Comparison of ENCODE assay signal across 15 cellular contexts in genomic region chr20:21053002-21053762, GRCh38. TPM values are rescaled to one million over a fixed set of nuclear protein-coding genes. Genes with fewer than 3 reads are reported as not detected.
A peak's percentile ranks its signal among the peaks of the same experiment; 100 is the strongest.
DNase-seq lines count a peak whose midpoint lies in the region; ATAC-seq and TF ChIP-seq lines count a peak whose summit lies in the region.
"Had no signal": no experiment of that assay in that cellular context is flagged by ENCODE, and none has a peak within 500 bp of the region (broad histone marks: within the 10 kb centered on the region; RNA-seq: fewer than 3 reads in every experiment).

No MANE protein-coding gene starts in this region.

- H3K4me3 Mint-ChIP-seq in Caco-2 (ENCODE audit: unreplicated experiment), result peak overlapping the region; percentile 37
- no peak overlapping the region for H3K4me3 Mint-ChIP-seq in activated T-cell treated with anti-CD3 and anti-CD28 coated beads, Interleukin-2, amount 50 U/mL, for 72 hours
- H3K4me3 Mint-ChIP-seq: activated naive CD8-positive, alpha-beta T cell treated with anti-CD3 and anti-CD28 coated beads, Interleukin-2, amount 50 U/mL, for 24 hours; CD14-positive monocyte; dendritic cell treated with granulocyte-macrophage colony-stimulating factor and Interleukin-4, amounts not matched to agents 40 ng/mL and 50 ng/mL, for 4 days; stimulated activated naive CD8-positive, alpha-beta T cell treated with anti-CD3 and anti-CD28 coated beads, Interleukin-15, Interleukin-2, amounts not matched to agents 100 ng/mL and 50 ng/mL, for 24 hours had no signal

- H3K4me1 Mint-ChIP-seq in Caco-2 (ENCODE audit: low read depth, unreplicated experiment), result peaks cover 22% of the 10 kb centered on the region
- H3K4me1 Mint-ChIP-seq in activated T-cell treated with anti-CD3 and anti-CD28 coated beads, Interleukin-2, amount 50 U/mL, for 72 hours (ENCODE audit: low read depth), result no peaks in the 10 kb centered on the region
- H3K4me1 Mint-ChIP-seq: activated naive CD8-positive, alpha-beta T cell treated with anti-CD3 and anti-CD28 coated beads, Interleukin-2, amount 50 U/mL, for 24 hours had no signal

- CTCF ChIA-PET in Caco-2 (lab: Charles Lee), result interaction anchor here (0.6 to 0.8 kb wide), 2 partner anchors 35 to 131 kb away, joined by 3 read pairs; no protein-coding TSS in a partner anchor

- H3K9me3 Mint-ChIP-seq in Caco-2 (ENCODE audit: unreplicated experiment), result no peaks in the 10 kb centered on the region
- no peaks in the 10 kb centered on the region for H3K9me3 Mint-ChIP-seq in activated T-cell treated with anti-CD3 and anti-CD28 coated beads, Interleukin-2, amount 50 U/mL, for 72 hours
- H3K9me3 Mint-ChIP-seq: activated naive CD8-positive, alpha-beta T cell treated with anti-CD3 and anti-CD28 coated beads, Interleukin-2, amount 50 U/mL, for 24 hours; dendritic cell treated with granulocyte-macrophage colony-stimulating factor and Interleukin-4, amounts not matched to agents 40 ng/mL and 50 ng/mL, for 4 days; stimulated activated naive CD8-positive, alpha-beta T cell treated with anti-CD3 and anti-CD28 coated beads, Interleukin-15, Interleukin-2, amounts not matched to agents 100 ng/mL and 50 ng/mL, for 24 hours had no signal

- H3K36me3 Mint-ChIP-seq in Caco-2 (ENCODE audit: insufficient read depth, unreplicated experiment), result no peaks in the 10 kb centered on the region
- no peaks in the 10 kb centered on the region for H3K36me3 Mint-ChIP-seq in activated T-cell treated with anti-CD3 and anti-CD28 coated beads, Interleukin-2, amount 50 U/mL, for 72 hours (ENCODE audit: insufficient read depth in 2 of 2)
- H3K36me3 Mint-ChIP-seq: CD14-positive monocyte had no signal

- TF ChIP-seq CTCF in Caco-2 (IDR thresholded peaks at IDR 0.05; ENCODE audit: insufficient read depth in 1 of 2, low read depth in 1 of 2, low read length in 1 of 2, severe bottlenecking in 1 of 2, unreplicated experiment in 1 of 2) (no peak), lower leg skin (IDR thresholded peaks at IDR 0.05) (no peak)

- ATAC-seq in activated T-cell treated with anti-CD3 and anti-CD28 coated beads, Interleukin-2, amount 50 U/mL, for 72 hours (replicated peaks in 1 of 2), result no peak
- ATAC-seq in HG03196 (IDR thresholded peaks at IDR 0.05; ENCODE audit: unreplicated experiment), result no peak
- ATAC-seq: activated naive CD8-positive, alpha-beta T cell treated with anti-CD3 and anti-CD28 coated beads, Interleukin-2, amount 50 U/mL, for 24 hours; gastrocnemius medialis had no signal

- no peaks in the 10 kb centered on the region for H3K27me3 ChIP-seq in Caco-2 (replicated peaks; ENCODE audit: control insufficient read depth, insufficient read depth, low read length)

- DNase-seq in Caco-2, result peak; percentile 61 to 72
- peak; percentile 78 for DNase-seq in MV-4-11 (lab: John Stamatoyannopoulos, UW)
- DNase-seq in OCI-M1 (lab: John Stamatoyannopoulos, UW), result peak; percentile 3
- peak; percentile 11 for DNase-seq in inferior parietal cortex (ENCODE audit: extremely low spot score)
- no peak for DNase-seq in HT-29 (ENCODE audit: low spot score)
- no peak for DNase-seq in activated T-cell treated with anti-CD3 and anti-CD28 coated beads, Interleukin-2, amount 50 U/mL, for 72 hours
- DNase-seq in lower leg skin (ENCODE audit: low spot score in 2 of 2), result no peak
- DNase-seq: activated naive CD8-positive, alpha-beta T cell treated with anti-CD3 and anti-CD28 coated beads, Interleukin-2, amount 50 U/mL, for 24 hours; gastrocnemius medialis; NCI-H524 treated with DMSO at 0.1 percent for 48 hours had no signal

- BruUV-seq in Caco-2 (replicated peaks; lab: Mats Ljungman, UMichigan), result no TSS peak

- 18 to 28% methylated on average over 10 of the region's 10 CpGs for WGBS in lower leg skin, 2 donors

- no peak overlapping the region for H3K4me3 ChIP-seq in Caco-2 (ENCODE audit: low read depth, low read length)
- no peak overlapping the region for H3K4me3 ChIP-seq in lower leg skin (ENCODE audit: low read depth, poor library complexity, severe bottlenecking)
- H3K4me3 ChIP-seq: gastrocnemius medialis had no signal

- peak overlapping the region; percentile 85 for H3K27ac Mint-ChIP-seq in Caco-2 (ENCODE audit: unreplicated experiment)
- H3K27ac Mint-ChIP-seq in activated T-cell treated with anti-CD3 and anti-CD28 coated beads, Interleukin-2, amount 50 U/mL, for 72 hours, result no peak overlapping the region
- H3K27ac Mint-ChIP-seq: activated naive CD8-positive, alpha-beta T cell treated with anti-CD3 and anti-CD28 coated beads, Interleukin-2, amount 50 U/mL, for 24 hours; CD14-positive monocyte; dendritic cell treated with granulocyte-macrophage colony-stimulating factor and Interleukin-4, amounts not matched to agents 40 ng/mL and 50 ng/mL, for 4 days; stimulated activated naive CD8-positive, alpha-beta T cell treated with anti-CD3 and anti-CD28 coated beads, Interleukin-15, Interleukin-2, amounts not matched to agents 100 ng/mL and 50 ng/mL, for 24 hours had no signal

- intact Hi-C loops in Caco-2 (cut with micrococcal nuclease; ENCODE audit: unreplicated experiment), result loop anchor here (1.0 to 5.0 kb wide), 5 partner anchors 24 to 454 kb away; no protein-coding TSS in a partner anchor
- intact Hi-C loops in lower leg skin (cut with DNase I; ENCODE audit: low total_unique reads), result no loop called here

- no peaks in the 10 kb centered on the region for H3K9me3 ChIP-seq in Caco-2
- H3K9me3 ChIP-seq: gastrocnemius medialis had no signal

- H3K4me1 ChIP-seq in Caco-2, result peaks cover 30% of the 10 kb centered on the region
- H3K4me1 ChIP-seq: gastrocnemius medialis had no signal

- POLR2A ChIA-PET in Caco-2 (lab: Charles Lee), result interaction anchor here (1.0 kb wide), 1 partner anchor 49 kb away, joined by 4 read pairs; no protein-coding TSS in a partner anchor

- no peaks in the 10 kb centered on the region for H3K36me3 ChIP-seq in Caco-2 (ENCODE audit: control insufficient read depth, insufficient read depth, low read length)
- H3K36me3 ChIP-seq: gastrocnemius medialis had no signal

- no peak for TF ChIP-seq POLR2A in lower leg skin (IDR thresholded peaks at IDR 0.05)

- H3K27me3 Mint-ChIP-seq in Caco-2 (ENCODE audit: insufficient read depth, unreplicated experiment), result no peaks in the 10 kb centered on the region
- peaks cover 32% of the 10 kb centered on the region for H3K27me3 Mint-ChIP-seq in activated T-cell treated with anti-CD3 and anti-CD28 coated beads, Interleukin-2, amount 50 U/mL, for 72 hours (ENCODE audit: low read depth)

RNA-seq across cellular contexts. Expression of gene LINC00237, which starts 53.0 kb away (rescaled TPM):
- total RNA-seq in Caco-2 (2022) (1.5 and 1.8 TPM in 2 replicates), lower leg skin (under 1 TPM in 1 of 4 donors, not detected in 3; 0.32 TPM)
- total RNA-seq in HT-29 (2014; rRNA removed; shearing (Covaris generic)), result not detected in 2 replicates
- under 1 TPM; 0.41 to 0.49 TPM for total RNA-seq in activated T-cell treated with anti-CD3 and anti-CD28 coated beads, Interleukin-2, amount 50 U/mL, for 72 hours
- total RNA-seq: gastrocnemius medialis, lung microvascular endothelial cell had no signal

Comparison
In these comparisons a context has a peak if more than half of its experiments do, and no peak if none do; other contexts are left out.
1. DNase-seq: peak in Caco-2 (2 of 2), MV-4-11 (single experiment), OCI-M1 (single experiment) and inferior parietal cortex (single experiment); none in HT-29 (single experiment), activated T-cell treated with anti-CD3 and anti-CD28 coated beads, Interleukin-2, amount 50 U/mL, for 72 hours (0 of 2) and lower leg skin (0 of 2).